8 cellular contexts compared by ENCODE assay signal in genomic region chr17:61863801-61864126, GRCh38. TPM values are rescaled to one million over a fixed set of nuclear protein-coding genes. Genes with fewer than 3 reads are reported as not detected.
DNase-seq lines count a peak whose midpoint lies in the region; ATAC-seq and TF ChIP-seq lines count a peak whose summit lies in the region.

No MANE protein-coding gene starts in this region.

- CTCF ChIA-PET in RWPE1 (lab: Yijun Ruan, JAX), result interaction anchor here (1.1 kb wide), 1 partner anchor 27 kb away, joined by 3 read pairs; no protein-coding TSS in a partner anchor

- peak overlapping the region; percentile 31 for H4K8ac ChIP-seq in trophoblast cell (ENCODE audit: low read depth, low read length)

- H3K27ac ChIP-seq in DND-41 (ENCODE audit: low read length) (peak overlapping the region; percentile 85), RWPE1 (peak overlapping the region; percentile 96), trophoblast cell (ENCODE audit: low read depth, low read length) (peak overlapping the region; percentile 40)

- H3K36me3 ChIP-seq in DND-41 (ENCODE audit: insufficient read depth, low read length) (peaks cover 39% of the 10 kb centered on the region), H7 (replicated peaks; ENCODE audit: control insufficient read depth, insufficient read depth, low read length) (peaks cover 2% of the 10 kb centered on the region; the same call in 1 of the 2 replicates), trophoblast cell (ENCODE audit: control insufficient read depth in 1 of 2, insufficient read depth in 2 of 2, low read length in 2 of 2) (peaks cover 4 to 6% of the 10 kb centered on the region in 2 experiments)

- ATAC-seq in DND-41 (ENCODE audit: insufficient read depth, low read depth), result no peak

- H3K27me3 ChIP-seq in DND-41 (ENCODE audit: insufficient read depth, low read length, poor library complexity) (no peaks in the 10 kb centered on the region), H7 (ENCODE audit: control insufficient read depth, insufficient read depth, low read length) (no peaks in the 10 kb centered on the region), trophoblast cell (ENCODE audit: insufficient read depth, low read length) (no peaks in the 10 kb centered on the region)

- no peak overlapping the region for H4K12ac ChIP-seq in trophoblast cell (ENCODE audit: low read depth, low read length)

- DNase-seq in DND-41 (no peak), H7 (no peak), RWPE1 (ENCODE audit: low spot score) (no peak), fibroblast of mammary gland (ENCODE audit: low read depth) (no peak), trophoblast cell (no peak), SW 1271 (lab: John Stamatoyannopoulos, UW) (no peak), NCI-H2227 treated with DMSO at 0.1 percent for 48 hours (lab: John Stamatoyannopoulos, UW) (no peak), HuH-7 (ENCODE audit: low spot score) (no peak)

- H4K20me1 ChIP-seq in DND-41 (ENCODE audit: insufficient read depth, low read length), result peaks cover 2% of the 10 kb centered on the region; the same call in 1 of the 2 replicates

- H3K4me2 ChIP-seq in DND-41 (ENCODE audit: insufficient read depth, low read length) (peak overlapping the region; percentile 83), trophoblast cell (ENCODE audit: low read length) (peak overlapping the region; percentile 83)

- no peak for TF ChIP-seq CTCF in DND-41 (IDR thresholded peaks at IDR 0.05; ENCODE audit: borderline replicate concordance, extremely low read depth, low read length, poor library complexity, severe bottlenecking)
- TF ChIP-seq CTCF in RWPE1 (conservative IDR thresholded peaks at IDR 0.05; ENCODE audit: low read depth), result no peak
- TF ChIP-seq CTCF in fibroblast of mammary gland (conservative IDR thresholded peaks at IDR 0.05; ENCODE audit: control insufficient read depth, insufficient read depth, low read depth, low read length), result no peak

- peak overlapping the region; percentile 78 for H3K9ac ChIP-seq in DND-41 (ENCODE audit: low read depth, low read length)
- peak overlapping the region; percentile 91 for H3K9ac ChIP-seq in trophoblast cell (ENCODE audit: low read length)

- peak overlapping the region; percentile 53 to 72 for H3K4me3 ChIP-seq in DND-41 (ENCODE audit: low read depth in 1 of 2, low read length in 2 of 2)
- peak overlapping the region; percentile 46 for H3K4me3 ChIP-seq in H7 (ENCODE audit: insufficient read depth, low read depth, low read length)
- H3K4me3 ChIP-seq in fibroblast of mammary gland (ENCODE audit: control insufficient read depth, low read depth, low read length), result peak overlapping the region; percentile 83
- H3K4me3 ChIP-seq in trophoblast cell (ENCODE audit: low read depth, low read length), result peak overlapping the region; percentile 60

- H3K9me3 ChIP-seq in DND-41 (ENCODE audit: insufficient read depth, low read length, severe bottlenecking) (no peaks in the 10 kb centered on the region), trophoblast cell (ENCODE audit: insufficient read depth, low read depth, low read length) (no peaks in the 10 kb centered on the region)

- peaks cover 4% of the 10 kb centered on the region for H3K79me1 ChIP-seq in trophoblast cell (ENCODE audit: low read length)

- POLR2A ChIA-PET in RWPE1 (lab: Yijun Ruan, JAX; ENCODE audit: low non-redundant PET), result no interaction called here

- no peak overlapping the region for H2AK5ac ChIP-seq in trophoblast cell (ENCODE audit: low read length)

- no peak overlapping the region for H2BK120ac ChIP-seq in trophoblast cell (ENCODE audit: insufficient read depth, low read length, poor library complexity)

- peak overlapping the region; percentile 97 for H2AFZ ChIP-seq in DND-41 (ENCODE audit: low read depth, low read length)
- H2AFZ ChIP-seq in trophoblast cell (ENCODE audit: insufficient read depth, low read length, poor library complexity), result peak overlapping the region; percentile 56

- peaks cover 42% of the 10 kb centered on the region for H3K4me1 ChIP-seq in DND-41 (ENCODE audit: insufficient read depth, low read length)
- no peaks in the 10 kb centered on the region for H3K4me1 ChIP-seq in trophoblast cell (ENCODE audit: control insufficient read depth in 1 of 2, insufficient read depth in 2 of 2, low read length in 2 of 2)

- no peak overlapping the region for H3K23ac ChIP-seq in trophoblast cell (ENCODE audit: low read length)

- H3K4ac ChIP-seq in trophoblast cell (ENCODE audit: low read depth, low read length), result no peak overlapping the region

- H3K18ac ChIP-seq in trophoblast cell (ENCODE audit: low read length), result no peak overlapping the region

- H3K79me2 ChIP-seq in DND-41 (ENCODE audit: insufficient read depth, low read length), result peaks cover 46% of the 10 kb centered on the region
- peaks cover 3% of the 10 kb centered on the region for H3K79me2 ChIP-seq in trophoblast cell (ENCODE audit: control insufficient read depth, insufficient read depth, low read length, poor library complexity)

- H2BK12ac ChIP-seq in trophoblast cell (ENCODE audit: low read length), result no peak overlapping the region

- no peak overlapping the region for H4K91ac ChIP-seq in trophoblast cell (ENCODE audit: low read depth, low read length)

- H3K14ac ChIP-seq in trophoblast cell (ENCODE audit: low read length), result no peak overlapping the region

- WGBS in trophoblast cell (ENCODE audit: extremely low coverage, insufficient coverage, insufficient read length), result no CpG with 5 or more reads among the region's 8 CpGs

- H2BK5ac ChIP-seq in trophoblast cell (ENCODE audit: low read depth, low read length, poor library complexity), result no peak overlapping the region

RNA-seq across cellular contexts. Expression of gene BRIP1, which starts 0.4 kb away (rescaled TPM):
- total RNA-seq in H7 (2014; rRNA removed; shearing (Covaris generic)), result 12.0 and 17.0 TPM in 2 replicates
- polyA plus RNA-seq in trophoblast cell (2013), result 7.0 TPM in 2 replicates

Comparison
In these comparisons a context has a peak if more than half of its experiments do, and no peak if none do; other contexts are left out.
1. H3K27ac ChIP-seq: peak in every context shown above with its lines; median percentile 96 in RWPE1; 85 in DND-41; 40 in trophoblast cell.